Comparison of ENCODE assay signal across 1 cellular context in the genomic region with DNA sequence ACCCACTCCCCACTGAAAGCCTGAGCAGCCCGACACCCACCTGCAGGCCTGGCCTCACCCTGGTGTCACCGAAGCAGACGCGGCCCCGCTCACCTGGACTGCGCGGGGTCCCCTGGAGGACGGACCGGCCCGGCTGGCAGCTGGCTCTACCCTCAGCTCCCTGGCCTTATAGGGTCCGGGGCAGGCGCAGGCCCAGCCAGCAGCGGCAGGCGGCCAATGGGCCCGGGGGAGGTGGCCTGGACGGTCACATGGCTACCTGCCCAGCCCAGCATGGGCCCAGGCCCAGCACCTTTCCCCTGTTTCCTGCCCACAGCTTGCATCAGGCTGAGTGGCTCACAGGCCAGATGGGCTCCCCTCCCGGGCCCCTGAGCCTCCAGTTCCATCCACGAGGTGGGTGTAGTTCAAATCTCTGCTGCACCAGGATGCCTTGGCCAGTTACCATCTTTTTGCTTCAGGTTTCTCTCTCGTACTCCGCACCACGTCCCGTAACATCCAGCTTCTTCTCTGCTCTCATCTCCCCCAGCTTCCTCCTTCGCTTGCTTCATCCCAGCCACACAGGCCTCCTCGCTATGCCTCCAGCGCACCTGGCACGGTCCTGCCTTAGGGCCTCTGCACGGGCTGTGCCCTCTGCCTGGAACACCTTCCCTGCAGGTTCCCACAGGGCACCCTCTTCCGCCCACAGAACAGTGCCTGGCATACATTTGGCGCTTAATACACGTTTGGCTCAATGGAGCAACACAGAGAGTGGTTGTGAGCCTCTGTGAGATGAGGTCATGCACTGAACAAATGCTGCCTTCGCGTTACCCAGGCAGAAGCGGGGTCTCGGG.
TF ChIP-seq lines count a peak whose summit lies in the region.

A gene with protein sequence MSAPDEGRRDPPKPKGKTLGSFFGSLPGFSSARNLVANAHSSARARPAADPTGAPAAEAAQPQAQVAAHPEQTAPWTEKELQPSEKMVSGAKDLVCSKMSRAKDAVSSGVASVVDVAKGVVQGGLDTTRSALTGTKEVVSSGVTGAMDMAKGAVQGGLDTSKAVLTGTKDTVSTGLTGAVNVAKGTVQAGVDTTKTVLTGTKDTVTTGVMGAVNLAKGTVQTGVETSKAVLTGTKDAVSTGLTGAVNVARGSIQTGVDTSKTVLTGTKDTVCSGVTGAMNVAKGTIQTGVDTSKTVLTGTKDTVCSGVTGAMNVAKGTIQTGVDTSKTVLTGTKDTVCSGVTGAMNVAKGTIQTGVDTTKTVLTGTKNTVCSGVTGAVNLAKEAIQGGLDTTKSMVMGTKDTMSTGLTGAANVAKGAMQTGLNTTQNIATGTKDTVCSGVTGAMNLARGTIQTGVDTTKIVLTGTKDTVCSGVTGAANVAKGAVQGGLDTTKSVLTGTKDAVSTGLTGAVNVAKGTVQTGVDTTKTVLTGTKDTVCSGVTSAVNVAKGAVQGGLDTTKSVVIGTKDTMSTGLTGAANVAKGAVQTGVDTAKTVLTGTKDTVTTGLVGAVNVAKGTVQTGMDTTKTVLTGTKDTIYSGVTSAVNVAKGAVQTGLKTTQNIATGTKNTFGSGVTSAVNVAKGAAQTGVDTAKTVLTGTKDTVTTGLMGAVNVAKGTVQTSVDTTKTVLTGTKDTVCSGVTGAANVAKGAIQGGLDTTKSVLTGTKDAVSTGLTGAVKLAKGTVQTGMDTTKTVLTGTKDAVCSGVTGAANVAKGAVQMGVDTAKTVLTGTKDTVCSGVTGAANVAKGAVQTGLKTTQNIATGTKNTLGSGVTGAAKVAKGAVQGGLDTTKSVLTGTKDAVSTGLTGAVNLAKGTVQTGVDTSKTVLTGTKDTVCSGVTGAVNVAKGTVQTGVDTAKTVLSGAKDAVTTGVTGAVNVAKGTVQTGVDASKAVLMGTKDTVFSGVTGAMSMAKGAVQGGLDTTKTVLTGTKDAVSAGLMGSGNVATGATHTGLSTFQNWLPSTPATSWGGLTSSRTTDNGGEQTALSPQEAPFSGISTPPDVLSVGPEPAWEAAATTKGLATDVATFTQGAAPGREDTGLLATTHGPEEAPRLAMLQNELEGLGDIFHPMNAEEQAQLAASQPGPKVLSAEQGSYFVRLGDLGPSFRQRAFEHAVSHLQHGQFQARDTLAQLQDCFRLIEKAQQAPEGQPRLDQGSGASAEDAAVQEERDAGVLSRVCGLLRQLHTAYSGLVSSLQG (N-terminal part only) (minus strand): TSS at position 142 of the 827 bp plus-strand sequence. CDS start 214 bp downstream, outside the sequence.

TF ChIP-seq in HepG2, 621 proteins besides CTCF, POLR2A, EP300 and RAD21 (continued from another document and continues in another):
- TF ChIP-seq, protein P1, sequence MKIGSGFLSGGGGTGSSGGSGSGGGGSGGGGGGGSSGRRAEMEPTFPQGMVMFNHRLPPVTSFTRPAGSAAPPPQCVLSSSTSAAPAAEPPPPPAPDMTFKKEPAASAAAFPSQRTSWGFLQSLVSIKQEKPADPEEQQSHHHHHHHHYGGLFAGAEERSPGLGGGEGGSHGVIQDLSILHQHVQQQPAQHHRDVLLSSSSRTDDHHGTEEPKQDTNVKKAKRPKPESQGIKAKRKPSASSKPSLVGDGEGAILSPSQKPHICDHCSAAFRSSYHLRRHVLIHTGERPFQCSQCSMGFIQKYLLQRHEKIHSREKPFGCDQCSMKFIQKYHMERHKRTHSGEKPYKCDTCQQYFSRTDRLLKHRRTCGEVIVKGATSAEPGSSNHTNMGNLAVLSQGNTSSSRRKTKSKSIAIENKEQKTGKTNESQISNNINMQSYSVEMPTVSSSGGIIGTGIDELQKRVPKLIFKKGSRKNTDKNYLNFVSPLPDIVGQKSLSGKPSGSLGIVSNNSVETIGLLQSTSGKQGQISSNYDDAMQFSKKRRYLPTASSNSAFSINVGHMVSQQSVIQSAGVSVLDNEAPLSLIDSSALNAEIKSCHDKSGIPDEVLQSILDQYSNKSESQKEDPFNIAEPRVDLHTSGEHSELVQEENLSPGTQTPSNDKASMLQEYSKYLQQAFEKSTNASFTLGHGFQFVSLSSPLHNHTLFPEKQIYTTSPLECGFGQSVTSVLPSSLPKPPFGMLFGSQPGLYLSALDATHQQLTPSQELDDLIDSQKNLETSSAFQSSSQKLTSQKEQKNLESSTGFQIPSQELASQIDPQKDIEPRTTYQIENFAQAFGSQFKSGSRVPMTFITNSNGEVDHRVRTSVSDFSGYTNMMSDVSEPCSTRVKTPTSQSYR (CRISPR knock-in tag; IDR thresholded peaks at IDR 0.05; ENCODE audit: borderline replicate concordance) = no peak; the same call in 1 of the 2 replicates
- TF ChIP-seq NCOR1 (IDR thresholded peaks at IDR 0.05; ENCODE audit: borderline replicate concordance, low read length) (no peak), NR2F6 (IDR thresholded peaks at IDR 0.05) (no peak), NR2F6 (CRISPR knock-in tag; IDR thresholded peaks at IDR 0.05) (0 out of 2 replicates have a peak, but pooled peaks have one; percentile 6), ZNF766 (CRISPR knock-in tag; IDR thresholded peaks at IDR 0.05; ENCODE audit: borderline replicate concordance) (no peak), RARA (CRISPR knock-in tag; IDR thresholded peaks at IDR 0.05) (no peak), PAWR (CRISPR knock-in tag; IDR thresholded peaks at IDR 0.05; ENCODE audit: borderline replicate concordance) (no peak), CBX5 (CRISPR knock-in tag; IDR thresholded peaks at IDR 0.05; ENCODE audit: borderline replicate concordance) (no peak; the same call in 1 of the 2 replicates), ZNF296 (CRISPR knock-in tag; conservative IDR thresholded peaks at IDR 0.05) (no peak), KDM5B (CRISPR knock-in tag; IDR thresholded peaks at IDR 0.05; ENCODE audit: borderline replicate concordance) (no peak), HNRNPL (IDR thresholded peaks at IDR 0.05; ENCODE audit: low read depth, low read length) (no peak), ZNF512B (CRISPR knock-in tag; IDR thresholded peaks at IDR 0.05; ENCODE audit: borderline replicate concordance) (no peak), ERF (CRISPR knock-in tag; IDR thresholded peaks at IDR 0.05) (peak; percentile 80), HDAC2 (CRISPR knock-in tag; IDR thresholded peaks at IDR 0.05) (no peak), AHR (CRISPR knock-in tag; IDR thresholded peaks at IDR 0.05) (no peak), DZIP1 (CRISPR knock-in tag; IDR thresholded peaks at IDR 0.05) (no peak), MTA1 (CRISPR knock-in tag; IDR thresholded peaks at IDR 0.05; ENCODE audit: borderline replicate concordance) (no peak), IRF1 (CRISPR knock-in tag; IDR thresholded peaks at IDR 0.05; ENCODE audit: low read depth) (no peak), ZNF101 (CRISPR knock-in tag; IDR thresholded peaks at IDR 0.05; ENCODE audit: borderline replicate concordance, low read depth) (no peak), RXRA (CRISPR knock-in tag; IDR thresholded peaks at IDR 0.05) (peak; percentile 56; the same call in 1 of the 2 replicates), XRCC5 (optimal IDR thresholded peaks at IDR 0.05; ENCODE audit: low read length) (no peak), ELF1 (CRISPR knock-in tag; IDR thresholded peaks at IDR 0.05) (no peak; the same call in 1 of the 2 replicates), ARHGAP35 (CRISPR knock-in tag; IDR thresholded peaks at IDR 0.05; ENCODE audit: borderline replicate concordance) (no peak; the same call in 1 of the 2 replicates), NFE2 (CRISPR knock-in tag; IDR thresholded peaks at IDR 0.05) (no peak), FOXC1 (CRISPR knock-in tag; IDR thresholded peaks at IDR 0.05; ENCODE audit: borderline replicate concordance) (no peak; the same call in 1 of the 2 replicates), NFRKB (IDR thresholded peaks at IDR 0.05) (no peak)
- TF ChIP-seq, protein P2, sequence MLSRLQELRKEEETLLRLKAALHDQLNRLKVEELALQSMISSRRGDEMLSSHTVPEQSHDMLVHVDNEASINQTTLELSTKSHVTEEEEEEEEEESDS (CRISPR knock-in tag; IDR thresholded peaks at IDR 0.05; ENCODE audit: borderline replicate concordance) = no peak
- TF ChIP-seq, protein P3, sequence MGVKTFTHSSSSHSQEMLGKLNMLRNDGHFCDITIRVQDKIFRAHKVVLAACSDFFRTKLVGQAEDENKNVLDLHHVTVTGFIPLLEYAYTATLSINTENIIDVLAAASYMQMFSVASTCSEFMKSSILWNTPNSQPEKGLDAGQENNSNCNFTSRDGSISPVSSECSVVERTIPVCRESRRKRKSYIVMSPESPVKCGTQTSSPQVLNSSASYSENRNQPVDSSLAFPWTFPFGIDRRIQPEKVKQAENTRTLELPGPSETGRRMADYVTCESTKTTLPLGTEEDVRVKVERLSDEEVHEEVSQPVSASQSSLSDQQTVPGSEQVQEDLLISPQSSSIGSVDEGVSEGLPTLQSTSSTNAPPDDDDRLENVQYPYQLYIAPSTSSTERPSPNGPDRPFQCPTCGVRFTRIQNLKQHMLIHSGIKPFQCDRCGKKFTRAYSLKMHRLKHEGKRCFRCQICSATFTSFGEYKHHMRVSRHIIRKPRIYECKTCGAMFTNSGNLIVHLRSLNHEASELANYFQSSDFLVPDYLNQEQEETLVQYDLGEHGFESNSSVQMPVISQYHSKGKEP (CRISPR knock-in tag; IDR thresholded peaks at IDR 0.05) = no peak
- TF ChIP-seq, protein P4, sequence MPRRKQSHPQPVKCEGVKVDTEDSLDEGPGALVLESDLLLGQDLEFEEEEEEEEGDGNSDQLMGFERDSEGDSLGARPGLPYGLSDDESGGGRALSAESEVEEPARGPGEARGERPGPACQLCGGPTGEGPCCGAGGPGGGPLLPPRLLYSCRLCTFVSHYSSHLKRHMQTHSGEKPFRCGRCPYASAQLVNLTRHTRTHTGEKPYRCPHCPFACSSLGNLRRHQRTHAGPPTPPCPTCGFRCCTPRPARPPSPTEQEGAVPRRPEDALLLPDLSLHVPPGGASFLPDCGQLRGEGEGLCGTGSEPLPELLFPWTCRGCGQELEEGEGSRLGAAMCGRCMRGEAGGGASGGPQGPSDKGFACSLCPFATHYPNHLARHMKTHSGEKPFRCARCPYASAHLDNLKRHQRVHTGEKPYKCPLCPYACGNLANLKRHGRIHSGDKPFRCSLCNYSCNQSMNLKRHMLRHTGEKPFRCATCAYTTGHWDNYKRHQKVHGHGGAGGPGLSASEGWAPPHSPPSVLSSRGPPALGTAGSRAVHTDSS (CRISPR knock-in tag; conservative IDR thresholded peaks at IDR 0.05) = no peak
- TF ChIP-seq, protein P5, sequence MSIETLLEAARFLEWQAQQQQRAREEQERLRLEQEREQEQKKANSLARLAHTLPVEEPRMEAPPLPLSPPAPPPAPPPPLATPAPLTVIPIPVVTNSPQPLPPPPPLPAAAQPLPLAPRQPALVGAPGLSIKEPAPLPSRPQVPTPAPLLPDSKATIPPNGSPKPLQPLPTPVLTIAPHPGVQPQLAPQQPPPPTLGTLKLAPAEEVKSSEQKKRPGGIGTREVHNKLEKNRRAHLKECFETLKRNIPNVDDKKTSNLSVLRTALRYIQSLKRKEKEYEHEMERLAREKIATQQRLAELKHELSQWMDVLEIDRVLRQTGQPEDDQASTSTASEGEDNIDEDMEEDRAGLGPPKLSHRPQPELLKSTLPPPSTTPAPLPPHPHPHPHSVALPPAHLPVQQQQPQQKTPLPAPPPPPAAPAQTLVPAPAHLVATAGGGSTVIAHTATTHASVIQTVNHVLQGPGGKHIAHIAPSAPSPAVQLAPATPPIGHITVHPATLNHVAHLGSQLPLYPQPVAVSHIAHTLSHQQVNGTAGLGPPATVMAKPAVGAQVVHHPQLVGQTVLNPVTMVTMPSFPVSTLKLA (IDR thresholded peaks at IDR 0.05) = peak; percentile 59; the same call in 1 of the 2 replicates
- TF ChIP-seq, protein P6, sequence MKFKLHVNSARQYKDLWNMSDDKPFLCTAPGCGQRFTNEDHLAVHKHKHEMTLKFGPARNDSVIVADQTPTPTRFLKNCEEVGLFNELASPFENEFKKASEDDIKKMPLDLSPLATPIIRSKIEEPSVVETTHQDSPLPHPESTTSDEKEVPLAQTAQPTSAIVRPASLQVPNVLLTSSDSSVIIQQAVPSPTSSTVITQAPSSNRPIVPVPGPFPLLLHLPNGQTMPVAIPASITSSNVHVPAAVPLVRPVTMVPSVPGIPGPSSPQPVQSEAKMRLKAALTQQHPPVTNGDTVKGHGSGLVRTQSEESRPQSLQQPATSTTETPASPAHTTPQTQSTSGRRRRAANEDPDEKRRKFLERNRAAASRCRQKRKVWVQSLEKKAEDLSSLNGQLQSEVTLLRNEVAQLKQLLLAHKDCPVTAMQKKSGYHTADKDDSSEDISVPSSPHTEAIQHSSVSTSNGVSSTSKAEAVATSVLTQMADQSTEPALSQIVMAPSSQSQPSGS (CRISPR knock-in tag; IDR thresholded peaks at IDR 0.05) = no peak
